ENCODE assay signal across 1 cellular context in the genomic region with DNA sequence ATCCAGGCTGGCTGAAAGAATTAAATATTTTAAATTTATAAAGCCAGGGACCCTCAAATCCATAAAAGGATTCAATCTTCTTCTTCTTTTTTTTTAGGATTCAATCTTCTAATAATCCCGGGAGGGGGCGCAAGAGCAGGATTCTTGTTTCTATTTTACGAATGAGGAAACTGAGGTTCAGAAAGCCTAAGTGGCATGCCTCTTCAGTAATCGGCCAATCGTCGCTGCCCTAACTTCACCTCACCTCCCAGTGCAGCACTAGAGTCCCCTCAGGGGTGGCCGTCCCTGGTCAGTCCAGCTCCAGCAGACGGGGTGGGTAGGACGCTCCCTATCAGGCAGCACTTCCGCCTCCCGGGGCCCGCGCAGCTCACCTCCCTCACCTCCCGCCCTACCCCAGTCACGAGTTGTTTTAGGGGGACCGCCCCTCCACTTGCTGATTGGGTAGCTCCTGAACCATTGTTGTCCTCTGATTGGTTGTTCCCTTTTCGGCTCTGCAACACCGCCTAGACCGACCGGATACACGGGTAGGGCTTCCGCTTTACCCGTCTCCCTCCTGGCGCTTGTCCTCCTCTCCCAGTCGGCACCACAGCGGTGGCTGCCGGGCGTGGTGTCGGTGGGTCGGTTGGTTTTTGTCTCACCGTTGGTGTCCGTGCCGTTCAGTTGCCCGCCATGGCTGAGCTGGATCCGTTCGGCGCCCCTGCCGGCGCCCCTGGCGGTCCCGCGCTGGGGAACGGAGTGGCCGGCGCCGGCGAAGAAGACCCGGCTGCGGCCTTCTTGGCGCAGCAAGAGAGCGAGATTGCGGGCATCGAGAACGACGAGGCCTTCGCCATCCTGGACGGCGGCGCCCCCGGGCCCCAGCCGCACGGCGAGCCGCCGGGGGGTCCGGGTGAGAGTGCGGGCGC.
TF ChIP-seq lines count a peak whose summit lies in the region.

TSS of gene CLTA (plus strand) at position 534 of the 902 bp plus-strand sequence. CDS start at position 670, 136 bp downstream.

TF ChIP-seq in liver, 16 proteins besides CTCF, POLR2A, EP300 and RAD21 (continued from another document):
- TF ChIP-seq ZBTB33 (IDR thresholded peaks at IDR 0.05), result peak; percentile 53
- TF ChIP-seq YY1 (IDR thresholded peaks at IDR 0.05), result peak; percentile 89
- TF ChIP-seq TAF1 (conservative IDR thresholded peaks at IDR 0.05), result peak; percentile 90
- TF ChIP-seq EGR1 (IDR thresholded peaks at IDR 0.05; ENCODE audit: low read depth in 2 of 2), result no peak
- TF ChIP-seq HNF4G (IDR thresholded peaks at IDR 0.05), result no peak
- peak; percentile 64 to 84 for TF ChIP-seq RXRA (IDR thresholded peaks at IDR 0.05)
- TF ChIP-seq GABPA (IDR thresholded peaks at IDR 0.05 in 1 of 2, conservative IDR thresholded peaks at IDR 0.05 in 1 of 2), result peak; percentile 88 to 97
- TF ChIP-seq SP1 (IDR thresholded peaks at IDR 0.05), result peak; percentile 91
- TF ChIP-seq HNF4A (conservative IDR thresholded peaks at IDR 0.05), result peak; percentile 31 to 48
- peak; percentile 31 for TF ChIP-seq ATF3 (IDR thresholded peaks at IDR 0.05)
- TF ChIP-seq JUND (IDR thresholded peaks at IDR 0.05), result no peak
- TF ChIP-seq NR2F2 (IDR thresholded peaks at IDR 0.05), result peak; percentile 92
- TF ChIP-seq FOXA2 (IDR thresholded peaks at IDR 0.05), result peak; percentile 9
- peak; percentile 9 for TF ChIP-seq FOXA1 (IDR thresholded peaks at IDR 0.05)
